In genomic region chr12:27542628-27543027, GRCh38 we compare ENCODE assay signal across 11 cellular contexts. TPM values are rescaled to one million over a fixed set of nuclear protein-coding genes. Genes with fewer than 3 reads are reported as not detected.
A peak's percentile ranks its signal among the peaks of the same experiment; 100 is the strongest.
DNase-seq lines count a peak whose midpoint lies in the region; ATAC-seq and TF ChIP-seq lines count a peak whose summit lies in the region.
"Had no signal": no experiment of that assay in that cellular context is flagged by ENCODE, and none has a peak within 500 bp of the region (broad histone marks: within the 10 kb centered on the region; RNA-seq: fewer than 3 reads in every experiment).

No MANE protein-coding gene starts in this region.

- ATAC-seq in Right ventricle myocardium inferior: peak; percentile 30
- ATAC-seq in right cardiac atrium: no peak
- ATAC-seq in lower lobe of right lung: peak; percentile 67 to 80
- ATAC-seq: gastrocnemius medialis had no signal

- H3K4me3 ChIP-seq in right cardiac atrium (ENCODE audit: low read length): no peak overlapping the region
- H3K4me3 ChIP-seq in lower lobe of right lung: no peak overlapping the region
- H3K4me3 ChIP-seq in uterus: no peak overlapping the region
- H3K4me3 ChIP-seq: gastrocnemius medialis had no signal

- H3K4me1 ChIP-seq in right cardiac atrium (ENCODE audit: control insufficient read depth, insufficient read depth, low read length): peaks cover 27% of the 10 kb centered on the region
- H3K4me1 ChIP-seq in lower lobe of right lung: peaks cover 30% of the 10 kb centered on the region
- H3K4me1 ChIP-seq in uterus: peaks cover 0 to 28% of the 10 kb centered on the region in 2 donors

- 51% methylated on average over 5 of the region's 5 CpGs for WGBS in right cardiac atrium

- intact Hi-C loops in Right ventricle myocardium inferior (cut with DNase I): no loop called here
- intact Hi-C loops in right cardiac atrium (cut with DNase I): loop anchor here in 1 of 4 donors (10.0 kb wide), 1 partner anchor 92 kb away; no protein-coding TSS in a partner anchor
- intact Hi-C loops in lower lobe of right lung (cut with DNase I): no loop called here
- intact Hi-C loops in uterus (cut with DNase I; ENCODE audit: low total_unique reads): no loop called here

- no peak for TF ChIP-seq POLR2A in uterus (IDR thresholded peaks at IDR 0.05)

- H3K36me3 ChIP-seq in lower lobe of right lung (no peaks in the 10 kb centered on the region), uterus (no peaks in the 10 kb centered on the region)
- H3K36me3 ChIP-seq: gastrocnemius medialis had no signal

- DNase-seq in Right ventricle myocardium inferior (ENCODE audit: missing footprints) (no peak), right cardiac atrium (no peak), dedifferentiated amniotic fluid mesenchymal stem cell (ENCODE audit: extremely low spot score) (peak; percentile 92), lower lobe of right lung (no peak), uterus (no peak), NCI-H1048 (lab: John Stamatoyannopoulos, UW) (no peak)
- DNase-seq in effector CD8-positive, alpha-beta T cell (lab: John Stamatoyannopoulos, UW): no peak
- DNase-seq in effector CD4-positive, alpha-beta T cell: no peak
- DNase-seq: activated CD4-positive, alpha-beta memory T cell treated with anti-CD3 and anti-CD28 coated beads for 36 hours; gastrocnemius medialis had no signal

- H3K9me3 ChIP-seq in right cardiac atrium (ENCODE audit: control insufficient read depth, low read length) (no peaks in the 10 kb centered on the region), lower lobe of right lung (no peaks in the 10 kb centered on the region), uterus (no peaks in the 10 kb centered on the region)
- H3K9me3 ChIP-seq: gastrocnemius medialis had no signal

- TF ChIP-seq CTCF in lower lobe of right lung (IDR thresholded peaks at IDR 0.05) (no peak), uterus (IDR thresholded peaks at IDR 0.05) (no peak)

- no peaks in the 10 kb centered on the region for H3K27me3 ChIP-seq in right cardiac atrium (ENCODE audit: control insufficient read depth, insufficient read depth)
- H3K27me3 ChIP-seq in lower lobe of right lung (ENCODE audit: low read depth): no peaks in the 10 kb centered on the region
- no peaks in the 10 kb centered on the region for H3K27me3 ChIP-seq in uterus
- H3K27me3 ChIP-seq: gastrocnemius medialis had no signal

- H3K27ac ChIP-seq in right cardiac atrium (ENCODE audit: low read length): no peak overlapping the region
- peak overlapping the region; percentile 12 for H3K27ac ChIP-seq in lower lobe of right lung
- peak overlapping the region; percentile 22 to 52 for H3K27ac ChIP-seq in uterus
- H3K27ac ChIP-seq: 22Rv1, gastrocnemius medialis had no signal

RNA-seq across cellular contexts. Expression of gene PPFIBP1, which starts 18.6 kb away (rescaled TPM):
- 330 TPM for total RNA-seq in Right ventricle myocardium inferior
- total RNA-seq in right cardiac atrium: 100 to 1,000 TPM in 2 of 4 donors, 10 to 100 TPM in 2; 72.4 to 176 (median 94.8) TPM
- 26.4 TPM for polyA plus RNA-seq in right cardiac atrium
- total RNA-seq in lower lobe of right lung: 117 TPM
- 100 to 1,000 TPM in 1 of 4 donors, 10 to 100 TPM in 3; 43.8 to 139 (median 82.7) TPM for total RNA-seq in uterus

Comparison
In these comparisons a context has a peak if more than half of its experiments do, and no peak if none do; other contexts are left out.
1. ATAC-seq: peak in Right ventricle myocardium inferior (single experiment) and lower lobe of right lung (2 of 2); none in right cardiac atrium (0 of 2).